In the genomic region with DNA sequence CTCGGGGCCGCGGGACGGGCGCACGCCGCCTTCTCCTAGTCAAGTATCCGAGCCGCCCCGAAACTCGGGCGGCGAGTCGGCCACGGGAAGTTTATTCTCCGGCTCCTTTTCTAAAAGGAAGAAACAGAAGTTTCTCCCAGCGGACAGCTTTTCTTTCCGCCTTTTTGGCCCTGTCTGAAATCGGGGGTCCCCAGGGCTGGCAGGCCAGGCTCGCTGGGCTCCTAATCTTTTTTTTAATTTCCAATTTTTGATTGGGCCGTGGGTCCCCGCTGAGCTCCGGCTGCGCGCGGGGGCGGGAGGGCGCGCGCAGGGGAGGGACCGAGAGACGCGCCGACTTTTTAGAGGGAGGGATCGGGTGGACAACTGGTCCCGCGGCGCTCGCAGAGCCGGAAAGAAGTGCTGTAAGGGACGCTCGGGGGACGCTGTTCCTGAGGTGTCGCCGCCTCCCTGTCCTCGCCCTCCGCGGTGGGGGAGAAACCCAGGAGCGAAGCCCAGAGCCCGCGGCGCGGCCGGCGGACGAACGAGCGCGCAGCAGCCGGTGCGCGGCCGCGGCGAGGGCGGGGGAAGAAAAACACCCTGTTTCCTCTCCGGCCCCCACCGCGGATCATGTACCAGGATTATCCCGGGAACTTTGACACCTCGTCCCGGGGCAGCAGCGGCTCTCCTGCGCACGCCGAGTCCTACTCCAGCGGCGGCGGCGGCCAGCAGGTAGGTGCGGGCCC, we compare ENCODE assay signal across 8 cellular contexts. TPM values are rescaled to one million over a fixed set of nuclear protein-coding genes. Genes with fewer than 3 reads are reported as not detected.
A peak's percentile ranks its signal among the peaks of the same experiment; 100 is the strongest.
DNase-seq lines count a peak whose midpoint lies in the region; ATAC-seq and TF ChIP-seq lines count a peak whose summit lies in the region.

No MANE protein-coding gene starts in this region.

- peak overlapping the region; percentile 100 for H3K27ac ChIP-seq in left ventricle myocardium inferior (replicated peaks)

- no peaks in the 10 kb centered on the region for H3K9me3 ChIP-seq in left ventricle myocardium inferior (replicated peaks)

- H3K4me3 ChIP-seq in left ventricle myocardium inferior: peak overlapping the region; percentile 84

- peaks cover 74% of the 10 kb centered on the region for H3K4me1 ChIP-seq in left ventricle myocardium inferior

- DNase-seq in 8988T: peak; percentile 55
- DNase-seq in RPMI8226: peak; percentile 60
- peak; percentile 61 for DNase-seq in amniotic epithelial cell (ENCODE audit: low read depth)
- peak; percentile 79 for DNase-seq in left ventricle myocardium inferior
- DNase-seq in retina: peak; percentile 78
- no peak for DNase-seq in LoVo (ENCODE audit: low spot score)

- no peaks in the 10 kb centered on the region for H3K27me3 ChIP-seq in left ventricle myocardium inferior (ENCODE audit: low read depth)

- H3K36me3 ChIP-seq in left ventricle myocardium inferior: no peaks in the 10 kb centered on the region

- intact Hi-C loops in left ventricle myocardium inferior (cut with micrococcal nuclease): no loop called here

- ATAC-seq in GM19455 (IDR thresholded peaks at IDR 0.05; ENCODE audit: unreplicated experiment) (peak; percentile 23), HG03135 (IDR thresholded peaks at IDR 0.05; ENCODE audit: unreplicated experiment) (no peak)

- TF ChIP-seq CTCF in left ventricle myocardium inferior (IDR thresholded peaks at IDR 0.05; ENCODE audit: borderline replicate concordance): no peak

RNA-seq across cellular contexts. Expression of gene FOSL2, which starts 0.6 kb away (rescaled TPM):
- total RNA-seq in left ventricle myocardium inferior: 50.2 TPM
